ENCODE assay signal across 15 cellular contexts in genomic region chr15:75174102-75174501, GRCh38. TPM values are rescaled to one million over a fixed set of nuclear protein-coding genes. Genes with fewer than 3 reads are reported as not detected.
A peak's percentile ranks its signal among the peaks of the same experiment; 100 is the strongest.
DNase-seq lines count a peak whose midpoint lies in the region; ATAC-seq and TF ChIP-seq lines count a peak whose summit lies in the region.
"Had no signal": no experiment of that assay in that cellular context is flagged by ENCODE, and none has a peak within 500 bp of the region (broad histone marks: within the 10 kb centered on the region; RNA-seq: fewer than 3 reads in every experiment).

No MANE protein-coding gene starts in this region.

- BruUV-seq in IMR-90 (replicated peaks; lab: Mats Ljungman, UMichigan), result no TSS peak

- peaks cover 6% of the 10 kb centered on the region for H3K9me1 ChIP-seq in IMR-90 (ENCODE audit: insufficient read depth, low read length)

- H4K5ac ChIP-seq in IMR-90 (ENCODE audit: low read depth, low read length) (no peak overlapping the region), mesendoderm (ENCODE audit: low read length) (no peak overlapping the region)

- H3K27ac ChIP-seq in IMR-90 (ENCODE audit: insufficient read depth, low read length) (no peak overlapping the region), mesendoderm (ENCODE audit: low read depth, low read length) (no peak overlapping the region), sigmoid colon (no peak overlapping the region), SJCRH30 (no peak overlapping the region)
- H3K27ac ChIP-seq: C4-2B had no signal

- no peak for ATAC-seq in left ventricle myocardium superior
- no peak for ATAC-seq in IMR-90 (ENCODE audit: low read depth)
- ATAC-seq: CD8-positive, alpha-beta T cell; GM23338 had no signal

- H3K4me3 ChIP-seq in IMR-90 (ENCODE audit: insufficient read depth, low read depth, low read length) (no peak overlapping the region), mesendoderm (ENCODE audit: low read length) (no peak overlapping the region), sigmoid colon (no peak overlapping the region), SJCRH30 (no peak overlapping the region)
- H3K4me3 ChIP-seq: GM23338 had no signal

- POLR2A ChIA-PET in IMR-90 (lab: Charles Lee; ENCODE audit: unreplicated experiment), result no interaction called here

- H3K36me3 ChIP-seq in IMR-90 (ENCODE audit: control insufficient read depth, insufficient read depth, low read length), result no peaks in the 10 kb centered on the region
- H3K36me3 ChIP-seq in mesendoderm (ENCODE audit: control insufficient read depth, insufficient read depth, low read length), result no peaks in the 10 kb centered on the region
- H3K36me3 ChIP-seq in sigmoid colon, result no peaks in the 10 kb centered on the region
- no peaks in the 10 kb centered on the region for H3K36me3 ChIP-seq in SJCRH30

- DNase-seq in left ventricle myocardium superior (peak; percentile 13), cardiac septum (ENCODE audit: low spot score) (no peak), IMR-90 (no peak), mesendoderm (no peak), sigmoid colon (peak; percentile 41), SJCRH30 (no peak), COLO829 (ENCODE audit: low spot score) (no peak)
- DNase-seq in stimulated activated CD4-positive, alpha-beta T cell treated with anti-CD3 and anti-CD28 coated beads, Interleukin-1b, Interleukin-23, amount 100 ng/mL, for 48 hours, result no peak
- DNase-seq: Caco-2; CD8-positive, alpha-beta T cell; DND-41; GDM1; H9 had no signal

- intact Hi-C loops in left ventricle myocardium superior (cut with micrococcal nuclease) (no loop called here), cardiac septum (cut with DNase I) (no loop called here), IMR-90 (cut with micrococcal nuclease) (no loop called here), sigmoid colon (cut with DNase I) (no loop called here)

- no peak overlapping the region for H2BK5ac ChIP-seq in IMR-90 (ENCODE audit: low read depth, low read length, poor library complexity, severe bottlenecking)
- H2BK5ac ChIP-seq in mesendoderm (ENCODE audit: low read length), result no peak overlapping the region

- H3K27me3 ChIP-seq in IMR-90 (ENCODE audit: control insufficient read depth, insufficient read depth, low read length) (peaks cover 9% of the 10 kb centered on the region), mesendoderm (ENCODE audit: insufficient read depth, low read length, poor library complexity) (no peaks in the 10 kb centered on the region), sigmoid colon (no peaks in the 10 kb centered on the region), SJCRH30 (no peaks in the 10 kb centered on the region)

- no peaks in the 10 kb centered on the region for H3K79me1 ChIP-seq in IMR-90 (ENCODE audit: low read depth in 1 of 2, low read length in 2 of 2)
- H3K79me1 ChIP-seq in mesendoderm (ENCODE audit: low read length), result no peaks in the 10 kb centered on the region

- no peak for TF ChIP-seq CTCF in IMR-90 (conservative IDR thresholded peaks at IDR 0.05; ENCODE audit: low read depth, low read length)
- TF ChIP-seq CTCF in sigmoid colon (IDR thresholded peaks at IDR 0.05), result no peak

- H3K23ac ChIP-seq in IMR-90 (ENCODE audit: low read depth, low read length) (no peak overlapping the region), mesendoderm (ENCODE audit: low read length) (no peak overlapping the region)

- in situ Hi-C loops in IMR-90 (cut with MboI; ENCODE audit: low sequenced_read_pairs), result no loop called here

- no CpG with 5 or more reads among the region's 5 CpGs for WGBS in IMR-90 (ENCODE audit: extremely low coverage in 2 of 2, insufficient read length in 1 of 2), 2 experiments
- WGBS in mesendoderm (ENCODE audit: extremely low coverage, insufficient coverage, low lambda C conversion rate), result no CpG with 5 or more reads among the region's 5 CpGs
- WGBS in sigmoid colon, 2 donors, result 96 to 97% methylated on average over 5 of the region's 5 CpGs

- H2BK15ac ChIP-seq in IMR-90 (ENCODE audit: low read depth, low read length) (no peak overlapping the region), mesendoderm (replicated peaks; ENCODE audit: low read depth) (no peak overlapping the region)

- H3K4me1 ChIP-seq in IMR-90 (ENCODE audit: control insufficient read depth, insufficient read depth, low read length) (peaks cover 22% of the 10 kb centered on the region), mesendoderm (ENCODE audit: control insufficient read depth, low read depth, low read length) (peaks cover 1% of the 10 kb centered on the region), sigmoid colon (peaks cover 0 to 40% (median 36%) of the 10 kb centered on the region in 4 donors), SJCRH30 (peaks cover 12% of the 10 kb centered on the region)

- no peak overlapping the region for H4K8ac ChIP-seq in IMR-90 (ENCODE audit: low read depth in 2 of 2, low read length in 2 of 2)
- no peak overlapping the region for H4K8ac ChIP-seq in mesendoderm (ENCODE audit: low read depth, low read length)

- no peak overlapping the region for H2AK9ac ChIP-seq in IMR-90 (replicated peaks; ENCODE audit: low read depth, low read length, poor library complexity)

- H3K4me2 ChIP-seq in IMR-90 (ENCODE audit: low read depth, low read length) (no peak overlapping the region), mesendoderm (ENCODE audit: low read length) (no peak overlapping the region)
- H3K4me2 ChIP-seq: GM23338 had no signal

- H2BK120ac ChIP-seq in IMR-90 (ENCODE audit: low read depth, low read length) (no peak overlapping the region), mesendoderm (ENCODE audit: low read depth, low read length) (no peak overlapping the region)

- dilution Hi-C loops in IMR-90 (cut with HindIII; ENCODE audit: low sequenced_read_pairs, unreplicated experiment), result no loop called here

- TF ChIP-seq POLR2A in IMR-90 (IDR thresholded peaks at IDR 0.05; ENCODE audit: low read depth, low read length) (no peak), sigmoid colon (IDR thresholded peaks at IDR 0.05) (no peak)

- no peak overlapping the region for H3K14ac ChIP-seq in IMR-90 (replicated peaks; ENCODE audit: low read depth, low read length)

- H3K56ac ChIP-seq in IMR-90 (ENCODE audit: extremely low read depth, insufficient read depth, low read length) (no peak overlapping the region), mesendoderm (ENCODE audit: low read length) (peak overlapping the region; percentile 25)

- H2BK20ac ChIP-seq in IMR-90 (ENCODE audit: low read depth, low read length), result no peak overlapping the region

- TF ChIP-seq EP300 in sigmoid colon (IDR thresholded peaks at IDR 0.05), result no peak

- no peaks in the 10 kb centered on the region for H3K9me3 ChIP-seq in IMR-90 (ENCODE audit: control insufficient read depth, insufficient read depth, low read length)
- no peaks in the 10 kb centered on the region for H3K9me3 ChIP-seq in sigmoid colon
- no peaks in the 10 kb centered on the region for H3K9me3 ChIP-seq in SJCRH30 (replicated peaks)

- TF ChIP-seq RAD21 in IMR-90 (IDR thresholded peaks at IDR 0.05; ENCODE audit: low read length), result no peak

- CTCF ChIA-PET in IMR-90 (lab: Yijun Ruan, JAX), result no interaction called here

- H2AK5ac ChIP-seq in IMR-90 (ENCODE audit: low read depth, low read length), result peak overlapping the region; percentile 70; the same call in 1 of the 2 replicates
- H2AK5ac ChIP-seq in mesendoderm (ENCODE audit: low read length), result no peak overlapping the region

- H2AFZ ChIP-seq in IMR-90 (replicated peaks; ENCODE audit: low read length, poor library complexity), result no peak overlapping the region
- H2AFZ ChIP-seq: GM23338 had no signal

- H3K4ac ChIP-seq in IMR-90 (ENCODE audit: low read depth, low read length) (no peak overlapping the region), mesendoderm (ENCODE audit: low read depth, low read length) (no peak overlapping the region)

- no peak overlapping the region for H3K9ac ChIP-seq in IMR-90 (ENCODE audit: low read depth, low read length)
- no peak overlapping the region for H3K9ac ChIP-seq in mesendoderm (ENCODE audit: low read length)

- no peak overlapping the region for H3K18ac ChIP-seq in IMR-90 (ENCODE audit: low read depth, low read length)
- no peak overlapping the region for H3K18ac ChIP-seq in mesendoderm (ENCODE audit: low read length)

- 0 out of 2 replicates have a peak, but pooled peaks cover 3% of the 10 kb centered on the region for H4K20me1 ChIP-seq in IMR-90 (ENCODE audit: insufficient read depth, low read length)

- no peaks in the 10 kb centered on the region for H3K79me2 ChIP-seq in mesendoderm (ENCODE audit: control insufficient read depth, insufficient read depth, low read length)

- H4K91ac ChIP-seq in IMR-90 (ENCODE audit: insufficient read depth, low read depth, low read length), result no peak overlapping the region

TF ChIP-seq in IMR-90, 13 proteins besides CTCF, POLR2A, EP300 and RAD21:
- TF ChIP-seq MAFK (IDR thresholded peaks at IDR 0.05; ENCODE audit: low read depth, low read length), result no peak
- TF ChIP-seq CHD1 (IDR thresholded peaks at IDR 0.05; ENCODE audit: low read depth, low read length), result no peak
- no peak for TF ChIP-seq CEBPB (IDR thresholded peaks at IDR 0.05; ENCODE audit: low read depth, low read length)
- TF ChIP-seq USF2 (IDR thresholded peaks at IDR 0.05; ENCODE audit: low read depth, low read length), result no peak
- TF ChIP-seq RFX5 (IDR thresholded peaks at IDR 0.05; ENCODE audit: low read depth, low read length), result no peak
- TF ChIP-seq SMC3 (IDR thresholded peaks at IDR 0.05; ENCODE audit: low read depth, low read length), result no peak
- no peak for TF ChIP-seq MXI1 (IDR thresholded peaks at IDR 0.05; ENCODE audit: borderline replicate concordance, low read depth, low read length)
- no peak for TF ChIP-seq FOS (IDR thresholded peaks at IDR 0.05; ENCODE audit: low read depth, low read length)
TF ChIP-seq in IMR-90: peak in this region for 0.

RNA-seq across cellular contexts. Expression of gene C15orf39, which starts 27.6 kb away (rescaled TPM):
- total RNA-seq in left ventricle myocardium superior, result 14.8 TPM
- 12.9 TPM for total RNA-seq in cardiac septum
- 1.3 and 1.9 TPM in 2 replicates for total RNA-seq in IMR-90 (2012; rRNA removed)
- 5.7 and 7.0 TPM in 2 replicates for polyA plus RNA-seq in IMR-90 (2012; rRNA removed)
- 3.1 and 5.9 TPM in 2 replicates for polyA plus RNA-seq in IMR-90 (2012; cell fraction: cytosol; rRNA removed)
- polyA plus RNA-seq in IMR-90 (2012; cell fraction: nucleus; rRNA removed; ENCODE audit: low replicate concordance), result 6.0 and 10.0 TPM in 2 replicates
- 8.7 TPM for polyA plus RNA-seq in mesendoderm (2013, experiment 1 of 2)
- polyA plus RNA-seq in mesendoderm (2013, experiment 2 of 2), result 9.6 TPM
- total RNA-seq in sigmoid colon, result 10 to 100 TPM in 2 of 4 donors, 1 to 10 TPM in 2; 4.9 to 20.2 (median 12.0) TPM
- polyA plus RNA-seq in sigmoid colon, result 10 to 100 TPM in 1 of 3 donors, 1 to 10 TPM in 2; 7.8 to 17.2 (median 9.5) TPM
- total RNA-seq in SJCRH30 (2014; rRNA removed; shearing (Covaris generic)), result 19.6 and 21.1 TPM in 2 replicates

Comparison
In these comparisons a context has a peak if more than half of its experiments do, and no peak if none do; other contexts are left out.
1. DNase-seq: peak in left ventricle myocardium superior (single experiment) and sigmoid colon (single experiment); none in cardiac septum (single experiment), IMR-90 (single experiment), mesendoderm (single experiment), SJCRH30 (0 of 2), stimulated activated CD4-positive, alpha-beta T cell treated with anti-CD3 and anti-CD28 coated beads, Interleukin-1b, Interleukin-23, amount 100 ng/mL, for 48 hours (single experiment) and COLO829 (single experiment).